Comparison of ENCODE assay signal across 21 cellular contexts in genomic region chr16:70556063-70556462, GRCh38.
"Had no signal": no experiment of that assay in that cellular context is flagged by ENCODE, and none has a peak within 500 bp of the region (broad histone marks: within the 10 kb centered on the region; RNA-seq: fewer than 3 reads in every experiment).

No MANE protein-coding gene starts in this region.

- H3K9me3 ChIP-seq: ascending aorta, prostate gland, right atrium auricular region had no signal

- ATAC-seq: foreskin keratinocyte; stimulated activated naive CD8-positive, alpha-beta T cell treated with anti-CD3 and anti-CD28 coated beads, Interleukin-15, amount 100 ng/mL, for 72 hours had no signal

- H3K4me1 ChIP-seq: ascending aorta, foreskin keratinocyte, prostate gland had no signal

- H3K27me3 ChIP-seq: ascending aorta, cardiac muscle cell, dorsolateral prefrontal cortex, foreskin keratinocyte, hepatocyte, right atrium auricular region had no signal

- H3K4me3 ChIP-seq: ascending aorta, cardiac muscle cell, dorsolateral prefrontal cortex, hepatocyte, lung, prostate gland, right atrium auricular region, skin epidermis had no signal

- DNase-seq: activated CD4-positive, alpha-beta T cell treated with anti-CD3 and anti-CD28 coated beads for 1 hour; activated naive CD4-positive, alpha-beta T cell treated with Interleukin-2 at 50 U/mL for 16 hours; dorsolateral prefrontal cortex; endodermal cell; foreskin keratinocyte; left cardiac atrium; stimulated activated CD4-positive, alpha-beta T cell treated with anti-CD3 and anti-CD28 coated beads, Interleukin-2, amount 100 ng/mL, for 48 hours; stimulated activated naive CD8-positive, alpha-beta T cell treated with anti-CD3 and anti-CD28 coated beads, Interleukin-15, amount 100 ng/mL, for 72 hours; T-helper 2 cell; trophoblast cell had no signal

- FAIRE-seq: colon, islet of Langerhans had no signal

- H2AFZ ChIP-seq: hepatocyte had no signal

- H3K4me2 ChIP-seq: hepatocyte had no signal

- H3K27ac ChIP-seq: ascending aorta, cardiac muscle cell, dorsolateral prefrontal cortex, epithelial cell of prostate, foreskin keratinocyte, hepatocyte, prostate gland, right atrium auricular region, VCaP had no signal
